ENCODE assay signal across 1 cellular context in the genomic region with DNA sequence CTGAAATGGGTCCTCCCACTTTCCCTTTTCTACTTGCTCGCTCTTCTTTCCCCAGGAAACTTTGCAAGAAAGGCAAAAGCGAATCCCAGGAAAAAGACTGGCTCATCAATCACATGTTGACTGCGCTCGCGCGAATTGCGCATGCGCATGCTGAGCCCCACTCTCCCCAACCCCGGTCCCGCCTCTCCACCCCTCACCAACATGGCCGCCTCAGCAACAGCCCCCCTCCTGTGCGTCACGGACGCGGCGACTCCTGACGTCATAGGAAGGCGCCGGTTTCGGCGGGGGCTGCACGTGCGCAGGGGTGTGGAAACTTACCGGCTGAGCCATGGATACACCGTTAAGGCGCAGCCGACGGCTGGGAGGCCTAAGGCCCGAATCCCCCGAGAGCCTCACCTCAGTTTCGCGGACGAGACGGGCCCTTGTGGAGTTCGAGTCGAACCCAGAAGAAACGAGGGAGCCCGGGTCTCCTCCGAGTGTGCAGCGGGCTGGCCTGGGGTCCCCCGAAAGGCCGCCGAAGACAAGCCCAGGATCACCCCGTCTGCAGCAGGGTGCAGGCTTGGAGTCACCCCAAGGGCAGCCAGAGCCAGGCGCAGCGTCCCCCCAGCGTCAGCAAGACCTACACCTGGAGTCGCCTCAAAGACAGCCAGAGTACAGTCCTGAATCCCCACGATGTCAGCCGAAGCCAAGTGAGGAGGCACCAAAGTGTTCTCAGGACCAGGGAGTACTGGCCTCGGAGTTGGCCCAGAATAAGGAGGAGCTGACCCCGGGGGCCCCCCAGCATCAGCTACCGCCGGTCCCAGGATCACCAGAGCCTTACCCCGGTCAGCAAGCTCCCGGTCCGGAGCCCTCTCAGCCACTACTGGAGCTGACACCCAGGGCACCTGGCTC.
TF ChIP-seq lines count a peak whose summit lies in the region.

Gene CCDC86 (plus strand): TSS at position 317 of the 891 bp plus-strand sequence. CDS start 12 bp downstream, at position 329.

TF ChIP-seq in K562, 482 proteins besides CTCF, POLR2A, EP300 and RAD21 (continued from another document and continues in another):
- TF ChIP-seq, protein P1, sequence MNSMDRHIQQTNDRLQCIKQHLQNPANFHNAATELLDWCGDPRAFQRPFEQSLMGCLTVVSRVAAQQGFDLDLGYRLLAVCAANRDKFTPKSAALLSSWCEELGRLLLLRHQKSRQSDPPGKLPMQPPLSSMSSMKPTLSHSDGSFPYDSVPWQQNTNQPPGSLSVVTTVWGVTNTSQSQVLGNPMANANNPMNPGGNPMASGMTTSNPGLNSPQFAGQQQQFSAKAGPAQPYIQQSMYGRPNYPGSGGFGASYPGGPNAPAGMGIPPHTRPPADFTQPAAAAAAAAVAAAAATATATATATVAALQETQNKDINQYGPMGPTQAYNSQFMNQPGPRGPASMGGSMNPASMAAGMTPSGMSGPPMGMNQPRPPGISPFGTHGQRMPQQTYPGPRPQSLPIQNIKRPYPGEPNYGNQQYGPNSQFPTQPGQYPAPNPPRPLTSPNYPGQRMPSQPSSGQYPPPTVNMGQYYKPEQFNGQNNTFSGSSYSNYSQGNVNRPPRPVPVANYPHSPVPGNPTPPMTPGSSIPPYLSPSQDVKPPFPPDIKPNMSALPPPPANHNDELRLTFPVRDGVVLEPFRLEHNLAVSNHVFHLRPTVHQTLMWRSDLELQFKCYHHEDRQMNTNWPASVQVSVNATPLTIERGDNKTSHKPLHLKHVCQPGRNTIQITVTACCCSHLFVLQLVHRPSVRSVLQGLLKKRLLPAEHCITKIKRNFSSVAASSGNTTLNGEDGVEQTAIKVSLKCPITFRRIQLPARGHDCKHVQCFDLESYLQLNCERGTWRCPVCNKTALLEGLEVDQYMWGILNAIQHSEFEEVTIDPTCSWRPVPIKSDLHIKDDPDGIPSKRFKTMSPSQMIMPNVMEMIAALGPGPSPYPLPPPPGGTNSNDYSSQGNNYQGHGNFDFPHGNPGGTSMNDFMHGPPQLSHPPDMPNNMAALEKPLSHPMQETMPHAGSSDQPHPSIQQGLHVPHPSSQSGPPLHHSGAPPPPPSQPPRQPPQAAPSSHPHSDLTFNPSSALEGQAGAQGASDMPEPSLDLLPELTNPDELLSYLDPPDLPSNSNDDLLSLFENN (IDR thresholded peaks at IDR 0.05; ENCODE audit: low read depth in 2 of 2, low read length in 2 of 2): no peak
- TF ChIP-seq, protein P2, sequence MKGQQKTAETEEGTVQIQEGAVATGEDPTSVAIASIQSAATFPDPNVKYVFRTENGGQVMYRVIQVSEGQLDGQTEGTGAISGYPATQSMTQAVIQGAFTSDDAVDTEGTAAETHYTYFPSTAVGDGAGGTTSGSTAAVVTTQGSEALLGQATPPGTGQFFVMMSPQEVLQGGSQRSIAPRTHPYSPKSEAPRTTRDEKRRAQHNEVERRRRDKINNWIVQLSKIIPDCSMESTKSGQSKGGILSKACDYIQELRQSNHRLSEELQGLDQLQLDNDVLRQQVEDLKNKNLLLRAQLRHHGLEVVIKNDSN (CRISPR knock-in tag; IDR thresholded peaks at IDR 0.05): peak; percentile 85
- TF ChIP-seq ZNF224 (CRISPR knock-in tag; IDR thresholded peaks at IDR 0.05) (no peak), CHD4 (IDR thresholded peaks at IDR 0.05; ENCODE audit: insufficient read depth, insufficient replicate concordance, low read depth, low read length, poor library complexity, severe bottlenecking) (no peak), COPS2 (conservative IDR thresholded peaks at IDR 0.05) (no peak), DMBX1 (CRISPR knock-in tag; IDR thresholded peaks at IDR 0.05; ENCODE audit: borderline replicate concordance) (0 out of 2 replicates have a peak, but pooled peaks have one; percentile 32), PHB (CRISPR knock-in tag; IDR thresholded peaks at IDR 0.05) (no peak), NFE2 (IDR thresholded peaks at IDR 0.05; ENCODE audit: low read depth) (no peak), ZNF184 (CRISPR knock-in tag; IDR thresholded peaks at IDR 0.05) (no peak), ZNF197 (CRISPR knock-in tag; IDR thresholded peaks at IDR 0.05; ENCODE audit: low read depth) (no peak), CSDE1 (IDR thresholded peaks at IDR 0.05) (peak in 1 of 2 experiments; percentile 97; a peak in 2 of 4 replicates), ZNF146 (CRISPR knock-in tag; IDR thresholded peaks at IDR 0.05; ENCODE audit: unreplicated experiment) (no peak), PHF21A (IDR thresholded peaks at IDR 0.05; ENCODE audit: borderline replicate concordance, low read depth) (no peak), HINFP (tag; conservative IDR thresholded peaks at IDR 0.05; ENCODE audit: low read depth) (no peak), ZNF12 (CRISPR knock-in tag; IDR thresholded peaks at IDR 0.05) (0 out of 2 replicates have a peak, but pooled peaks have one; percentile 36), KLF6 (CRISPR knock-in tag; IDR thresholded peaks at IDR 0.05; ENCODE audit: borderline replicate concordance) (peak; percentile 52; the same call in 1 of the 2 replicates), RFX1 (IDR thresholded peaks at IDR 0.05) (peak; percentile 57), CHD2 (IDR thresholded peaks at IDR 0.05; ENCODE audit: low read depth, low read length) (0 out of 2 replicates have a peak, but pooled peaks have one; percentile 32), SMARCC2 (IDR thresholded peaks at IDR 0.05; ENCODE audit: low read depth) (no peak), MAZ (CRISPR knock-in tag; conservative IDR thresholded peaks at IDR 0.05 in 1 of 2, IDR thresholded peaks at IDR 0.05 in 1 of 2) (peak; percentile 99), HDGF (IDR thresholded peaks at IDR 0.05) (no peak), TSHZ1 (CRISPR knock-in tag; IDR thresholded peaks at IDR 0.05) (no peak), RNF2 (IDR thresholded peaks at IDR 0.05) (peak; percentile 51; the same call in 1 of the 2 replicates), TAF7 (tag; IDR thresholded peaks at IDR 0.05) (no peak), LARP7 (IDR thresholded peaks at IDR 0.05) (no peak), ZNF175 (CRISPR knock-in tag; IDR thresholded peaks at IDR 0.05; ENCODE audit: low read depth) (no peak), ZNF431 (CRISPR knock-in tag; IDR thresholded peaks at IDR 0.05) (0 out of 2 replicates have a peak, but pooled peaks have one; percentile 12), ZFP1 (CRISPR knock-in tag; IDR thresholded peaks at IDR 0.05) (no peak), ZNF695 (CRISPR knock-in tag; IDR thresholded peaks at IDR 0.05) (no peak), TFAP4 (CRISPR knock-in tag; IDR thresholded peaks at IDR 0.05; ENCODE audit: borderline replicate concordance) (peak; percentile 92), WHSC1 (IDR thresholded peaks at IDR 0.05; ENCODE audit: low read length) (no peak), POLR2AphosphoS5 (IDR thresholded peaks at IDR 0.05; ENCODE audit: control insufficient read depth, insufficient read depth, low read depth, low read length) (no peak)
- TF ChIP-seq, protein P3, sequence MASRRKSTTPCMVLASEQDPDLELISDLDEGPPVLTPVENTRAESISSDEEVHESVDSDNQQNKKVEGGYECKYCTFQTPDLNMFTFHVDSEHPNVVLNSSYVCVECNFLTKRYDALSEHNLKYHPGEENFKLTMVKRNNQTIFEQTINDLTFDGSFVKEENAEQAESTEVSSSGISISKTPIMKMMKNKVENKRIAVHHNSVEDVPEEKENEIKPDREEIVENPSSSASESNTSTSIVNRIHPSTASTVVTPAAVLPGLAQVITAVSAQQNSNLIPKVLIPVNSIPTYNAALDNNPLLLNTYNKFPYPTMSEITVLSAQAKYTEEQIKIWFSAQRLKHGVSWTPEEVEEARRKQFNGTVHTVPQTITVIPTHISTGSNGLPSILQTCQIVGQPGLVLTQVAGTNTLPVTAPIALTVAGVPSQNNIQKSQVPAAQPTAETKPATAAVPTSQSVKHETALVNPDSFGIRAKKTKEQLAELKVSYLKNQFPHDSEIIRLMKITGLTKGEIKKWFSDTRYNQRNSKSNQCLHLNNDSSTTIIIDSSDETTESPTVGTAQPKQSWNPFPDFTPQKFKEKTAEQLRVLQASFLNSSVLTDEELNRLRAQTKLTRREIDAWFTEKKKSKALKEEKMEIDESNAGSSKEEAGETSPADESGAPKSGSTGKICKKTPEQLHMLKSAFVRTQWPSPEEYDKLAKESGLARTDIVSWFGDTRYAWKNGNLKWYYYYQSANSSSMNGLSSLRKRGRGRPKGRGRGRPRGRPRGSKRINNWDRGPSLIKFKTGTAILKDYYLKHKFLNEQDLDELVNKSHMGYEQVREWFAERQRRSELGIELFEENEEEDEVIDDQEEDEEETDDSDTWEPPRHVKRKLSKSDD (conservative IDR thresholded peaks at IDR 0.05; ENCODE audit: low read length): peak; percentile 76; the same call in 1 of the 2 replicates
- TF ChIP-seq, protein P4, sequence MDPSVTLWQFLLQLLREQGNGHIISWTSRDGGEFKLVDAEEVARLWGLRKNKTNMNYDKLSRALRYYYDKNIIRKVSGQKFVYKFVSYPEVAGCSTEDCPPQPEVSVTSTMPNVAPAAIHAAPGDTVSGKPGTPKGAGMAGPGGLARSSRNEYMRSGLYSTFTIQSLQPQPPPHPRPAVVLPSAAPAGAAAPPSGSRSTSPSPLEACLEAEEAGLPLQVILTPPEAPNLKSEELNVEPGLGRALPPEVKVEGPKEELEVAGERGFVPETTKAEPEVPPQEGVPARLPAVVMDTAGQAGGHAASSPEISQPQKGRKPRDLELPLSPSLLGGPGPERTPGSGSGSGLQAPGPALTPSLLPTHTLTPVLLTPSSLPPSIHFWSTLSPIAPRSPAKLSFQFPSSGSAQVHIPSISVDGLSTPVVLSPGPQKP (CRISPR knock-in tag; IDR thresholded peaks at IDR 0.05): no peak
- TF ChIP-seq, protein P5, sequence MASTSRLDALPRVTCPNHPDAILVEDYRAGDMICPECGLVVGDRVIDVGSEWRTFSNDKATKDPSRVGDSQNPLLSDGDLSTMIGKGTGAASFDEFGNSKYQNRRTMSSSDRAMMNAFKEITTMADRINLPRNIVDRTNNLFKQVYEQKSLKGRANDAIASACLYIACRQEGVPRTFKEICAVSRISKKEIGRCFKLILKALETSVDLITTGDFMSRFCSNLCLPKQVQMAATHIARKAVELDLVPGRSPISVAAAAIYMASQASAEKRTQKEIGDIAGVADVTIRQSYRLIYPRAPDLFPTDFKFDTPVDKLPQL (IDR thresholded peaks at IDR 0.05; ENCODE audit: extremely low read depth, insufficient read length): no peak
- TF ChIP-seq, protein P6, sequence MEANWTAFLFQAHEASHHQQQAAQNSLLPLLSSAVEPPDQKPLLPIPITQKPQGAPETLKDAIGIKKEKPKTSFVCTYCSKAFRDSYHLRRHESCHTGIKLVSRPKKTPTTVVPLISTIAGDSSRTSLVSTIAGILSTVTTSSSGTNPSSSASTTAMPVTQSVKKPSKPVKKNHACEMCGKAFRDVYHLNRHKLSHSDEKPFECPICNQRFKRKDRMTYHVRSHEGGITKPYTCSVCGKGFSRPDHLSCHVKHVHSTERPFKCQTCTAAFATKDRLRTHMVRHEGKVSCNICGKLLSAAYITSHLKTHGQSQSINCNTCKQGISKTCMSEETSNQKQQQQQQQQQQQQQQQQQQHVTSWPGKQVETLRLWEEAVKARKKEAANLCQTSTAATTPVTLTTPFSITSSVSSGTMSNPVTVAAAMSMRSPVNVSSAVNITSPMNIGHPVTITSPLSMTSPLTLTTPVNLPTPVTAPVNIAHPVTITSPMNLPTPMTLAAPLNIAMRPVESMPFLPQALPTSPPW (CRISPR knock-in tag; IDR thresholded peaks at IDR 0.05): peak; percentile 99
- TF ChIP-seq, protein P7, sequence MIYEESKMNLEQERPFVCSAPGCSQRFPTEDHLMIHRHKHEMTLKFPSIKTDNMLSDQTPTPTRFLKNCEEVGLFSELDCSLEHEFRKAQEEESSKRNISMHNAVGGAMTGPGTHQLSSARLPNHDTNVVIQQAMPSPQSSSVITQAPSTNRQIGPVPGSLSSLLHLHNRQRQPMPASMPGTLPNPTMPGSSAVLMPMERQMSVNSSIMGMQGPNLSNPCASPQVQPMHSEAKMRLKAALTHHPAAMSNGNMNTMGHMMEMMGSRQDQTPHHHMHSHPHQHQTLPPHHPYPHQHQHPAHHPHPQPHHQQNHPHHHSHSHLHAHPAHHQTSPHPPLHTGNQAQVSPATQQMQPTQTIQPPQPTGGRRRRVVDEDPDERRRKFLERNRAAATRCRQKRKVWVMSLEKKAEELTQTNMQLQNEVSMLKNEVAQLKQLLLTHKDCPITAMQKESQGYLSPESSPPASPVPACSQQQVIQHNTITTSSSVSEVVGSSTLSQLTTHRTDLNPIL (CRISPR knock-in tag; IDR thresholded peaks at IDR 0.05): no peak
